In genomic region chr11:107563702-107564101, GRCh38 we compare ENCODE assay signal across 8 cellular contexts. TPM values are rescaled to one million over a fixed set of nuclear protein-coding genes. Genes with fewer than 3 reads are reported as not detected.
A peak's percentile ranks its signal among the peaks of the same experiment; 100 is the strongest.
DNase-seq lines count a peak whose midpoint lies in the region; ATAC-seq and TF ChIP-seq lines count a peak whose summit lies in the region.

No MANE protein-coding gene starts in this region.

- peak; percentile 15 for DNase-seq in DMS 273 treated with DMSO at 0.1 percent for 48 hours (lab: John Stamatoyannopoulos, UW)
- DNase-seq in HPDE6-E6E7 (ENCODE audit: extremely low spot score), result peak; percentile 22
- peak; percentile 82 for DNase-seq in PC-3
- peak; percentile 63 for DNase-seq in activated naive CD4-positive, alpha-beta T cell treated with anti-CD3 and anti-CD28 coated beads, Interleukin-2, amount 10 ng/mL, durations not matched to agents 7 days and 5 days
- DNase-seq in left ventricle myocardium superior, result no peak
- no peak for DNase-seq in smooth muscle cell (lab: John Stamatoyannopoulos, UW; ENCODE audit: unreplicated experiment)
- no peak for DNase-seq in middle frontal gyrus (ENCODE audit: extremely low spot score, low spot score)

- no peaks in the 10 kb centered on the region for H3K9me2 ChIP-seq in PC-3 (replicated peaks; ENCODE audit: low read length)

- H4K20me1 ChIP-seq in PC-3 (ENCODE audit: low read length) (no peaks in the 10 kb centered on the region), smooth muscle cell (ENCODE audit: low read depth) (no peaks in the 10 kb centered on the region)

- TF ChIP-seq CTCF in PC-3 (conservative IDR thresholded peaks at IDR 0.05; ENCODE audit: low read depth, low read length), result peak; percentile 96
- TF ChIP-seq CTCF in smooth muscle cell (IDR thresholded peaks at IDR 0.05; ENCODE audit: borderline replicate concordance, insufficient read depth, poor library complexity, severe bottlenecking), result peak; percentile 63

- peaks cover 11% of the 10 kb centered on the region for H3K36me3 Mint-ChIP-seq in activated naive CD4-positive, alpha-beta T cell treated with anti-CD3 and anti-CD28 coated beads, Interleukin-2, amount 10 ng/mL, durations not matched to agents 7 days and 5 days

- H3K9me3 Mint-ChIP-seq in activated naive CD4-positive, alpha-beta T cell treated with anti-CD3 and anti-CD28 coated beads, Interleukin-2, amount 10 ng/mL, durations not matched to agents 7 days and 5 days, result no peaks in the 10 kb centered on the region

- peak overlapping the region; percentile 92 for H3K27ac ChIP-seq in PC-3 (ENCODE audit: low read length)
- peak overlapping the region; percentile 87 for H3K27ac ChIP-seq in smooth muscle cell (ENCODE audit: low read depth)

- no TSS peak for BruUV-seq in PC-3 (replicated peaks; lab: Mats Ljungman, UMichigan)

- H3K4me1 ChIP-seq in PC-3 (ENCODE audit: insufficient read depth, low read length), result peaks cover 48% of the 10 kb centered on the region
- H3K4me1 ChIP-seq in smooth muscle cell (ENCODE audit: low read depth), result peaks cover 9% of the 10 kb centered on the region

- peaks cover 19% of the 10 kb centered on the region for H3F3A ChIP-seq in PC-3 (ENCODE audit: low read length, unreplicated experiment)
- H3F3A ChIP-seq in smooth muscle cell (ENCODE audit: low read depth), result no peaks in the 10 kb centered on the region

- H3K9ac ChIP-seq in PC-3 (ENCODE audit: low read length) (peak overlapping the region; percentile 51), smooth muscle cell (ENCODE audit: low read depth) (no peak overlapping the region)

- H3K4me3 ChIP-seq in PC-3 (ENCODE audit: low read length) (peak overlapping the region; percentile 73; the same call in 1 of the 2 replicates), smooth muscle cell (no peak overlapping the region)

- no peaks in the 10 kb centered on the region for H3K27me3 Mint-ChIP-seq in activated naive CD4-positive, alpha-beta T cell treated with anti-CD3 and anti-CD28 coated beads, Interleukin-2, amount 10 ng/mL, durations not matched to agents 7 days and 5 days

- WGBS in smooth muscle cell (ENCODE audit: low lambda C conversion rate), result 26% methylated on average over 2 of the region's 2 CpGs

- H3K36me3 ChIP-seq in PC-3 (ENCODE audit: low read depth, low read length) (0 out of 2 replicates have a peak, but pooled peaks cover 6% of the 10 kb centered on the region), smooth muscle cell (ENCODE audit: low read depth) (no peaks in the 10 kb centered on the region)

- H2AFZ ChIP-seq in PC-3 (ENCODE audit: low read length), result no peak overlapping the region
- H2AFZ ChIP-seq in smooth muscle cell (ENCODE audit: low read depth), result no peak overlapping the region

- H3K9me3 ChIP-seq in PC-3 (ENCODE audit: low read length) (no peaks in the 10 kb centered on the region), smooth muscle cell (replicated peaks; ENCODE audit: low read depth) (no peaks in the 10 kb centered on the region)

- no peaks in the 10 kb centered on the region for H3K27me3 ChIP-seq in PC-3 (ENCODE audit: low read length)
- H3K27me3 ChIP-seq in smooth muscle cell (ENCODE audit: low read depth), result no peaks in the 10 kb centered on the region

- peak overlapping the region; percentile 42 for H3K27ac Mint-ChIP-seq in activated naive CD4-positive, alpha-beta T cell treated with anti-CD3 and anti-CD28 coated beads, Interleukin-2, amount 10 ng/mL, durations not matched to agents 7 days and 5 days

- peak overlapping the region; percentile 86 for H3K4me2 ChIP-seq in PC-3 (ENCODE audit: low read length)
- H3K4me2 ChIP-seq in smooth muscle cell, result peak overlapping the region; percentile 91

- POLR2A ChIA-PET in PC-3 (lab: Charles Lee; ENCODE audit: unreplicated experiment), result interaction anchor here (1.1 kb wide), 1 partner anchor 106 kb away, joined by 4 read pairs; the partner anchor contains the start of gene CWF19L2

- peak; percentile 42 for ATAC-seq in GM19395 (IDR thresholded peaks at IDR 0.05; ENCODE audit: unreplicated experiment)
- ATAC-seq in PC-3, result peak; percentile 3; the same call in 1 of the 2 replicates
- ATAC-seq in left ventricle myocardium superior, result peak; percentile 38

- H3K79me2 ChIP-seq in PC-3 (ENCODE audit: low read length) (peaks cover 34% of the 10 kb centered on the region), smooth muscle cell (ENCODE audit: low read depth) (peaks cover 14% of the 10 kb centered on the region)

- H3K4me3 Mint-ChIP-seq in activated naive CD4-positive, alpha-beta T cell treated with anti-CD3 and anti-CD28 coated beads, Interleukin-2, amount 10 ng/mL, durations not matched to agents 7 days and 5 days, result no peak overlapping the region

- H3K4me1 Mint-ChIP-seq in activated naive CD4-positive, alpha-beta T cell treated with anti-CD3 and anti-CD28 coated beads, Interleukin-2, amount 10 ng/mL, durations not matched to agents 7 days and 5 days, result peaks cover 44% of the 10 kb centered on the region

- intact Hi-C loops in PC-3 (cut with micrococcal nuclease) (loop anchor here (1.0 to 2.0 kb wide), 3 partner anchors 15 to 126 kb away; no protein-coding TSS in a partner anchor), left ventricle myocardium superior (cut with micrococcal nuclease) (no loop called here)

- CTCF ChIA-PET in PC-3 (lab: Charles Lee), result interaction anchor here (0.7 to 1.7 kb wide), 7 partner anchors 14 to 207 kb away, joined by 3 to 11 read pairs (median 6); no protein-coding TSS in a partner anchor
- CTCF ChIA-PET in activated naive CD4-positive, alpha-beta T cell treated with anti-CD3 and anti-CD28 coated beads, Interleukin-2, amount 10 ng/mL, durations not matched to agents 7 days and 5 days (lab: Charles Lee), result interaction anchor here (0.7 to 7.1 kb wide), 13 partner anchors 8 to 208 kb away, joined by 3 to 55 read pairs (median 4); partner anchors contain the start of gene ELMOD1

RNA-seq across cellular contexts. Expression of gene ALKBH8, which starts 1.8 kb away (rescaled TPM):
- 7.0 and 14.3 TPM in 2 replicates for total RNA-seq in PC-3 (2014; rRNA removed)
- total RNA-seq in left ventricle myocardium superior, result 6.8 TPM
- 8.4 and 12.4 TPM in 2 replicates for total RNA-seq in smooth muscle cell
- 2.8 and 3.8 TPM in 2 replicates for polyA plus RNA-seq in smooth muscle cell

RNA-seq across cellular contexts. Expression of gene ELMOD1, which starts 27.2 kb away (rescaled TPM):
- total RNA-seq in PC-3 (2014; rRNA removed) (not detected in 2 replicates), left ventricle myocardium superior (0.92 TPM), smooth muscle cell (0.94 and 1.4 TPM in 2 replicates)
- polyA plus RNA-seq in smooth muscle cell, result 0.24 TPM in 1 of 2 replicates, not detected in the other

Comparison
In these comparisons a context has a peak if more than half of its experiments do, and no peak if none do; other contexts are left out.
1. DNase-seq: peak in DMS 273 treated with DMSO at 0.1 percent for 48 hours (single experiment), HPDE6-E6E7 (single experiment), PC-3 (single experiment) and activated naive CD4-positive, alpha-beta T cell treated with anti-CD3 and anti-CD28 coated beads, Interleukin-2, amount 10 ng/mL, durations not matched to agents 7 days and 5 days (single experiment); none in left ventricle myocardium superior (single experiment), smooth muscle cell (single experiment) and middle frontal gyrus (single experiment).
2. Peak in every context shown above with its lines, with median percentiles within 50 percentile points of each other: ATAC-seq.